Comparison of ENCODE assay signal across 1 cellular context in the genomic region with DNA sequence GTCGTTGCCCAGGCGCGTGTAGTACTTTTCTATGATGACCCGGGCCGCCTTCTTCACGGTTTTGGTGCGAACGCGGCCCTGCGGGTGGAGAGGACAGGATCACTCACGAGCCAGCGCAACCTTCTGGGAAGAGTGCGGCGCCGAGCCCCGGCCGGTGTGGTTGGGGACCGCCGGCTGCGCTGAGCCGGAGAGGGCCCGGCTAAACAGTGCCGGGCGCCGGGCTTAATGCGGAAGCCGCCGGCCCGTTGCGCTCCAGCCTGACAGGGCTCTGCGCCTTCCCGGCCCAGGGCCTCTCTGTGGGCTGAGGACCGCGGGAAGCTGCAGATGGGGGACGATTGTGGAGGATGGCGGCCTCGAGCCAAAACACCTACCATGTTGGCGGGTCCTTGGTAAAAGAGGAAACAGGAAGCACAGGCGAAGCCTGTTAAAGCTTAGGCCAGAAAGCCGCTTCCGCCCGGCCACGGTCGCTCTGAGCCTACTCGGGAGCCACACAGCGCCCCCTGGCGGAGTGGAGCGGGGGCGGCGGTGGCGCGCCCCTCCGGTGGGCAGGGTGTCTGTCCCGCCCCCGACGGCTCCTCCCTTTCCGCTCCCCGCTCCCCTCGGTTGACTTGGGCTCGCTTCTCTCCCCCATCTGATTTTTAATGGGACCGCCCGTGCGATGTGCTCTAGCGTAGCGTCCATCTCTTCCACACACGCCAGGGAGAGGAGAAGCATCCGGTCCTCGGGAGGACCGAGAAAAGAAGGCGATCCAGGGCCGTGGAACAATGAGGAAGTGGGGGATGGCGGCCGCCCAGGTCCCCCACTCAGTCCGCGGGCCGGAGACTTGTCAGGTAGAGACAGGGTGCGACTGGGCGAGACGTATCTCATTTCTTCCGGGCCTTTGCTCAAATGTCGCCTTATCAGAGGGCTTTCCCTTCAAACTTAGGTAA.
TF ChIP-seq lines count a peak whose summit lies in the region.

A gene (minus strand): TSS at position 403 of the 929 bp plus-strand sequence. CDS start 29 bp downstream, at position 374.

TF ChIP-seq in A549, 52 proteins besides CTCF, POLR2A, EP300 and RAD21 (continued from another document):
- TF ChIP-seq, protein P1, sequence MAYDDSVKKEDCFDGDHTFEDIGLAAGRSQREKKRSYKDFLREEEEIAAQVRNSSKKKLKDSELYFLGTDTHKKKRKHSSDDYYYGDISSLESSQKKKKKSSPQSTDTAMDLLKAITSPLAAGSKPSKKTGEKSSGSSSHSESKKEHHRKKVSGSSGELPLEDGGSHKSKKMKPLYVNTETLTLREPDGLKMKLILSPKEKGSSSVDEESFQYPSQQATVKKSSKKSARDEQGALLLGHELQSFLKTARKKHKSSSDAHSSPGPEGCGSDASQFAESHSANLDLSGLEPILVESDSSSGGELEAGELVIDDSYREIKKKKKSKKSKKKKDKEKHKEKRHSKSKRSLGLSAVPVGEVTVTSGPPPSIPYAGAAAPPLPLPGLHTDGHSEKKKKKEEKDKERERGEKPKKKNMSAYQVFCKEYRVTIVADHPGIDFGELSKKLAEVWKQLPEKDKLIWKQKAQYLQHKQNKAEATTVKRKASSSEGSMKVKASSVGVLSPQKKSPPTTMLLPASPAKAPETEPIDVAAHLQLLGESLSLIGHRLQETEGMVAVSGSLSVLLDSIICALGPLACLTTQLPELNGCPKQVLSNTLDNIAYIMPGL (CRISPR knock-in tag; IDR thresholded peaks at IDR 0.05; ENCODE audit: borderline replicate concordance) = peak; percentile 94
- TF ChIP-seq, protein P2, sequence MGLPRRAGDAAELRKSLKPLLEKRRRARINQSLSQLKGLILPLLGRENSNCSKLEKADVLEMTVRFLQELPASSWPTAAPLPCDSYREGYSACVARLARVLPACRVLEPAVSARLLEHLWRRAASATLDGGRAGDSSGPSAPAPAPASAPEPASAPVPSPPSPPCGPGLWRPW (IDR thresholded peaks at IDR 0.05) = no peak
- no peak for TF ChIP-seq EHMT2 (IDR thresholded peaks at IDR 0.05; ENCODE audit: low read depth)
- TF ChIP-seq JUNB (IDR thresholded peaks at IDR 0.05) = no peak
- peak; percentile 72 for TF ChIP-seq SMC3 (IDR thresholded peaks at IDR 0.05)
- no peak for TF ChIP-seq CBX2 (IDR thresholded peaks at IDR 0.05; ENCODE audit: borderline replicate concordance, low read depth)
- peak; percentile 78 for TF ChIP-seq KDM5A (IDR thresholded peaks at IDR 0.05)
- TF ChIP-seq, protein P3, sequence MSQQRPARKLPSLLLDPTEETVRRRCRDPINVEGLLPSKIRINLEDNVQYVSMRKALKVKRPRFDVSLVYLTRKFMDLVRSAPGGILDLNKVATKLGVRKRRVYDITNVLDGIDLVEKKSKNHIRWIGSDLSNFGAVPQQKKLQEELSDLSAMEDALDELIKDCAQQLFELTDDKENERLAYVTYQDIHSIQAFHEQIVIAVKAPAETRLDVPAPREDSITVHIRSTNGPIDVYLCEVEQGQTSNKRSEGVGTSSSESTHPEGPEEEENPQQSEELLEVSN (IDR thresholded peaks at IDR 0.05; ENCODE audit: borderline replicate concordance, low read depth) = peak; percentile 77
- TF ChIP-seq FOSB (CRISPR knock-in tag; IDR thresholded peaks at IDR 0.05) = no peak
- TF ChIP-seq, protein P4, sequence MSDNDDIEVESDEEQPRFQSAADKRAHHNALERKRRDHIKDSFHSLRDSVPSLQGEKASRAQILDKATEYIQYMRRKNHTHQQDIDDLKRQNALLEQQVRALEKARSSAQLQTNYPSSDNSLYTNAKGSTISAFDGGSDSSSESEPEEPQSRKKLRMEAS (IDR thresholded peaks at IDR 0.05) = peak; percentile 98
- TF ChIP-seq CHD2 (IDR thresholded peaks at IDR 0.05; ENCODE audit: low read length, partially characterized antibody) = no peak
- TF ChIP-seq RFX5 (IDR thresholded peaks at IDR 0.05) = 0 out of 2 replicates have a peak, but pooled peaks have one; percentile 30
- peak; percentile 35; the same call in 1 of the 2 replicates for TF ChIP-seq RARB (CRISPR knock-in tag; IDR thresholded peaks at IDR 0.05)
- TF ChIP-seq KDM1A (IDR thresholded peaks at IDR 0.05; ENCODE audit: low read depth) = no peak
- TF ChIP-seq HOXA7 (CRISPR knock-in tag; IDR thresholded peaks at IDR 0.05) = 0 out of 2 replicates have a peak, but pooled peaks have one; percentile 22
- no peak for TF ChIP-seq HOXB13 (CRISPR knock-in tag; IDR thresholded peaks at IDR 0.05; ENCODE audit: low read depth)
- TF ChIP-seq FOXS1 (CRISPR knock-in tag; IDR thresholded peaks at IDR 0.05) = no peak
- no peak for TF ChIP-seq CHD4 (IDR thresholded peaks at IDR 0.05; ENCODE audit: borderline replicate concordance)
TF ChIP-seq in A549: peak in this region for 18.
